9 cellular contexts compared by ENCODE assay signal in the genomic region with DNA sequence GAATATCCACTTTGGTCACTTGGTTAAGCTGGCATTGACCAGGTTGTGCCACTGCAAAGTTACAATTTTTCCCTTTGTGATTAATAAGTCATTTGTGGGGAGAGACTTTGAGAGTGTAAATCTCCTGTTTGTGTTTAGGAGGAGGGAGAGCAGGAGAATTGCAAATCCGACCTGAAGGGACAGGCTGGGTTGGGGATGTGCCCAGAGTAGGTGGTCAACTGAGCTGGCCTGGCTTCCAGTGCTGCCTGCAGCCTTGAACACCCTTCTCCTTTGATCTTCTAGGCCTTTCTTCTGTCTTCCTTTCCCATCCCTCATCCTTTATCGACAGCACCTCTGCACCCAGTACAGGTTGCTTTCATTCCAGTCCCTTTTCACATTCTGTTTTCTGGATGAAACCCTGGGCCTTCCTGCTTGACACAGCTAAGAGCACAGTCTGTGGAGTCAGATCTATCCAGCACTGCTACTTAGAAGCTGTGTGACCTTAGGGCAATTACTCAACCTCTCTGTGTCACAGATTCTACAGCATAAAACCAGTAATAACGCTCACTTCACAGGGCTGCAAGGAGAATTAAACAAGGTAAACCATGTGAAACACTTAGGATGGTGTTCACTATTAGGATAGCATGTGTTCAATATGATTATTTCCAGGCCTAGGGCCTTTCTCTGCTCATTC. TPM values are rescaled to one million over a fixed set of nuclear protein-coding genes. Genes with fewer than 3 reads are reported as not detected.
DNase-seq lines count a peak whose midpoint lies in the region; ATAC-seq and TF ChIP-seq lines count a peak whose summit lies in the region.
"Had no signal": no experiment of that assay in that cellular context is flagged by ENCODE, and none has a peak within 500 bp of the region (broad histone marks: within the 10 kb centered on the region; RNA-seq: fewer than 3 reads in every experiment).

No MANE protein-coding gene starts in this region.

- H3K9me3 ChIP-seq in BLaER1 treated with 17β-estradiol and CSF1 and Interleukin-3, amounts not matched to agents 10 nM and 100 nM (replicated peaks in 1 of 11), result no peaks in the 10 kb centered on the region
- H3K9me3 ChIP-seq in HCT116 (ENCODE audit: control insufficient read depth in 1 of 2, insufficient read depth in 1 of 2, low read depth in 1 of 2, low read length in 2 of 2) (no peaks in the 10 kb centered on the region), muscle layer of duodenum (ENCODE audit: control insufficient read depth in 1 of 2, low read length in 2 of 2) (no peaks in the 10 kb centered on the region)
- H3K9me3 ChIP-seq: adrenal gland had no signal

- peak overlapping the region; percentile 83 for H3K4me3 Mint-ChIP-seq in activated naive CD8-positive, alpha-beta T cell

- TF ChIP-seq RAD21 in HCT116 (IDR thresholded peaks at IDR 0.05; ENCODE audit: low read depth), result no peak

- H3K36me3 Mint-ChIP-seq in activated naive CD8-positive, alpha-beta T cell, result peaks cover 4% of the 10 kb centered on the region

- H3K36me3 ChIP-seq in BLaER1 treated with 17β-estradiol and CSF1 and Interleukin-3, amounts not matched to agents 10 nM and 100 nM, result peaks cover 24 to 28% (median 27%) of the 10 kb centered on the region in 11 experiments
- H3K36me3 ChIP-seq in HCT116 (ENCODE audit: control insufficient read depth in 1 of 2, insufficient read depth in 2 of 2, low read length in 2 of 2) (peaks cover 23 to 24% of the 10 kb centered on the region in 2 experiments; a peak in 3 of 4 replicates), muscle layer of duodenum (ENCODE audit: control insufficient read depth in 1 of 2, insufficient read depth in 2 of 2, low read length in 2 of 2) (peaks cover 14 to 20% of the 10 kb centered on the region in 2 donors)

- RAD21 ChIA-PET in HCT116 (lab: Charles Lee; ENCODE audit: low non-redundant PET in 1 of 2, low total read pairs in 2 of 2, uncharacterized antibody in 2 of 2, unreplicated experiment in 2 of 2), result no interaction called here

- no peak for TF ChIP-seq POLR2A in HCT116 (IDR thresholded peaks at IDR 0.05; ENCODE audit: borderline replicate concordance, extremely low read depth, insufficient read depth, insufficient read length)

- peaks cover 35% of the 10 kb centered on the region for H3K79me2 ChIP-seq in HCT116 (ENCODE audit: insufficient read depth, low read length)

- H3K27me3 ChIP-seq in BLaER1 treated with 17β-estradiol and CSF1 and Interleukin-3, amounts not matched to agents 10 nM and 100 nM, result no peaks in the 10 kb centered on the region
- H3K27me3 ChIP-seq in HCT116 (ENCODE audit: insufficient read depth, low read length), result no peaks in the 10 kb centered on the region
- H3K27me3 ChIP-seq in muscle layer of duodenum (ENCODE audit: low read depth, low read length), result no peaks in the 10 kb centered on the region
- H3K27me3 ChIP-seq: adrenal gland had no signal

- peak overlapping the region; percentile 78 to 94 (median 90); a peak in 21 of 22 replicates for H3K4me2 ChIP-seq in BLaER1 treated with 17β-estradiol and CSF1 and Interleukin-3, amounts not matched to agents 10 nM and 100 nM
- peak overlapping the region; percentile 71 for H3K4me2 ChIP-seq in HCT116 (ENCODE audit: low read length)

- H3K27me3 Mint-ChIP-seq in activated naive CD8-positive, alpha-beta T cell, result peaks cover 8% of the 10 kb centered on the region

- no peaks in the 10 kb centered on the region for H3K9me3 Mint-ChIP-seq in activated naive CD8-positive, alpha-beta T cell (ENCODE audit: low read depth)

- ATAC-seq in HCT116, result no peak
- ATAC-seq in HG03460 (IDR thresholded peaks at IDR 0.05; ENCODE audit: unreplicated experiment), result no peak
- no peak for ATAC-seq in Right ventricle myocardium superior (ENCODE audit: poor library complexity)
- ATAC-seq in GM18519 (IDR thresholded peaks at IDR 0.05; ENCODE audit: low FRiP score, unreplicated experiment), result no peak

- H3K27ac ChIP-seq in BLaER1 treated with 17β-estradiol and CSF1 and Interleukin-3, amounts not matched to agents 10 nM and 100 nM, result no peak overlapping the region
- peak overlapping the region; percentile 18; the same call in 1 of the 2 replicates for H3K27ac ChIP-seq in HCT116 (ENCODE audit: low read depth, low read length)
- H3K27ac ChIP-seq in muscle layer of duodenum (ENCODE audit: low read length), result no peak overlapping the region

- H3K9ac ChIP-seq in BLaER1 treated with 17β-estradiol and CSF1 and Interleukin-3, amounts not matched to agents 10 nM and 100 nM, result peak overlapping the region in 3 of 11 experiments; percentile 88 to 94 (median 91); a peak in 4 of 22 replicates
- H3K9ac ChIP-seq in HCT116 (ENCODE audit: low read length), result no peak overlapping the region

- no peaks in the 10 kb centered on the region for H3K9me2 ChIP-seq in HCT116 (ENCODE audit: insufficient read depth)

- TF ChIP-seq CTCF in HCT116 (IDR thresholded peaks at IDR 0.05 in 2 of 3, conservative IDR thresholded peaks at IDR 0.05 in 1 of 3; ENCODE audit: borderline replicate concordance in 1 of 3, insufficient read depth in 1 of 3, low read depth in 2 of 3, low read length in 2 of 3), result no peak

- no TSS peak for BruUV-seq in HCT116 (replicated peaks; lab: Mats Ljungman, UMichigan)

- peaks cover 38% of the 10 kb centered on the region for H3K4me1 Mint-ChIP-seq in activated naive CD8-positive, alpha-beta T cell (ENCODE audit: low read depth)

- POLR2A ChIA-PET in HCT116 (lab: Charles Lee), result interaction anchor here (0.7 to 0.8 kb wide), 2 partner anchors 23 to 49 kb away, joined by 3 to 5 read pairs; no protein-coding TSS in a partner anchor

- H3K4me1 ChIP-seq in BLaER1 treated with 17β-estradiol and CSF1 and Interleukin-3, amounts not matched to agents 10 nM and 100 nM, result peaks cover 16 to 35% (median 20%) of the 10 kb centered on the region in 10 experiments
- H3K4me1 ChIP-seq in HCT116 (ENCODE audit: control insufficient read depth in 1 of 2, insufficient read depth in 2 of 2, low read length in 2 of 2), result peaks cover 16 to 25% of the 10 kb centered on the region in 2 experiments
- H3K4me1 ChIP-seq in muscle layer of duodenum (ENCODE audit: control insufficient read depth in 1 of 2, insufficient read depth in 2 of 2, low read length in 2 of 2), result peaks cover 7 to 19% of the 10 kb centered on the region in 2 donors

- peak overlapping the region; percentile 81 for H2AFZ ChIP-seq in HCT116 (ENCODE audit: low read depth, low read length, poor library complexity, severe bottlenecking)

- no peak overlapping the region for H3K27ac Mint-ChIP-seq in activated naive CD8-positive, alpha-beta T cell

- CTCF ChIA-PET in HCT116 (lab: Charles Lee), result no interaction called here

- intact Hi-C loops in HCT116 (cut with micrococcal nuclease), result loop anchor here (5.0 kb wide), 1 partner anchor 177 kb away; no protein-coding TSS in a partner anchor
- intact Hi-C loops in Right ventricle myocardium superior (cut with DNase I), result loop anchor here (10.0 kb wide), 1 partner anchor 184 kb away; no protein-coding TSS in a partner anchor

- peak overlapping the region in 8 of 10 experiments; percentile 76 to 90 (median 84); a peak in 12 of 20 replicates for H3K4me3 ChIP-seq in BLaER1 treated with 17β-estradiol and CSF1 and Interleukin-3, amounts not matched to agents 10 nM and 100 nM
- H3K4me3 ChIP-seq in HCT116 (replicated peaks in 1 of 2; ENCODE audit: low read depth in 1 of 2, low read length in 2 of 2) (no peak overlapping the region), muscle layer of duodenum (ENCODE audit: low read depth in 1 of 2, low read length in 2 of 2) (peak overlapping the region; percentile 58 to 63)

- peaks cover 19 to 37% (median 35%) of the 10 kb centered on the region in 11 experiments; a peak in 20 of 22 replicates for H4K20me1 ChIP-seq in BLaER1 treated with 17β-estradiol and CSF1 and Interleukin-3, amounts not matched to agents 10 nM and 100 nM
- H4K20me1 ChIP-seq in HCT116 (ENCODE audit: insufficient read depth), result peaks cover 4% of the 10 kb centered on the region; the same call in 1 of the 2 replicates

- DNase-seq in HCT116 (ENCODE audit: low read depth, low spot score), result no peak
- DNase-seq in middle frontal gyrus (ENCODE audit: extremely low spot score, low spot score), result no peak
- no peak for DNase-seq in Right ventricle myocardium superior

TF ChIP-seq in HCT116, 20 proteins besides CTCF, POLR2A, EP300 and RAD21:
- TF ChIP-seq, protein P1, sequence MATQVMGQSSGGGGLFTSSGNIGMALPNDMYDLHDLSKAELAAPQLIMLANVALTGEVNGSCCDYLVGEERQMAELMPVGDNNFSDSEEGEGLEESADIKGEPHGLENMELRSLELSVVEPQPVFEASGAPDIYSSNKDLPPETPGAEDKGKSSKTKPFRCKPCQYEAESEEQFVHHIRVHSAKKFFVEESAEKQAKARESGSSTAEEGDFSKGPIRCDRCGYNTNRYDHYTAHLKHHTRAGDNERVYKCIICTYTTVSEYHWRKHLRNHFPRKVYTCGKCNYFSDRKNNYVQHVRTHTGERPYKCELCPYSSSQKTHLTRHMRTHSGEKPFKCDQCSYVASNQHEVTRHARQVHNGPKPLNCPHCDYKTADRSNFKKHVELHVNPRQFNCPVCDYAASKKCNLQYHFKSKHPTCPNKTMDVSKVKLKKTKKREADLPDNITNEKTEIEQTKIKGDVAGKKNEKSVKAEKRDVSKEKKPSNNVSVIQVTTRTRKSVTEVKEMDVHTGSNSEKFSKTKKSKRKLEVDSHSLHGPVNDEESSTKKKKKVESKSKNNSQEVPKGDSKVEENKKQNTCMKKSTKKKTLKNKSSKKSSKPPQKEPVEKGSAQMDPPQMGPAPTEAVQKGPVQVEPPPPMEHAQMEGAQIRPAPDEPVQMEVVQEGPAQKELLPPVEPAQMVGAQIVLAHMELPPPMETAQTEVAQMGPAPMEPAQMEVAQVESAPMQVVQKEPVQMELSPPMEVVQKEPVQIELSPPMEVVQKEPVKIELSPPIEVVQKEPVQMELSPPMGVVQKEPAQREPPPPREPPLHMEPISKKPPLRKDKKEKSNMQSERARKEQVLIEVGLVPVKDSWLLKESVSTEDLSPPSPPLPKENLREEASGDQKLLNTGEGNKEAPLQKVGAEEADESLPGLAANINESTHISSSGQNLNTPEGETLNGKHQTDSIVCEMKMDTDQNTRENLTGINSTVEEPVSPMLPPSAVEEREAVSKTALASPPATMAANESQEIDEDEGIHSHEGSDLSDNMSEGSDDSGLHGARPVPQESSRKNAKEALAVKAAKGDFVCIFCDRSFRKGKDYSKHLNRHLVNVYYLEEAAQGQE (IDR thresholded peaks at IDR 0.05; ENCODE audit: low read depth), result no peak
- TF ChIP-seq, protein P2, sequence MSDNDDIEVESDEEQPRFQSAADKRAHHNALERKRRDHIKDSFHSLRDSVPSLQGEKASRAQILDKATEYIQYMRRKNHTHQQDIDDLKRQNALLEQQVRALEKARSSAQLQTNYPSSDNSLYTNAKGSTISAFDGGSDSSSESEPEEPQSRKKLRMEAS (IDR thresholded peaks at IDR 0.05), result no peak
- TF ChIP-seq TCF7L2 (IDR thresholded peaks at IDR 0.05; ENCODE audit: borderline replicate concordance, extremely low read depth, insufficient read depth, insufficient read length), result peak; percentile 56
TF ChIP-seq in HCT116: peak in this region for 1.

RNA-seq across cellular contexts. Expression of a gene that starts 1.0 kb away (rescaled TPM):
- total RNA-seq in HCT116 (2021; ENCODE audit: unreplicated experiment) (97.7 TPM), Right ventricle myocardium superior (32.4 TPM)
- polyA plus RNA-seq in HCT116 (2012), result 71.0 and 75.5 TPM in 2 replicates

Comparison
In these comparisons a context has a peak if more than half of its experiments do, and no peak if none do; other contexts are left out.
1. H3K4me3 ChIP-seq: peak in BLaER1 treated with 17β-estradiol and CSF1 and Interleukin-3, amounts not matched to agents 10 nM and 100 nM (8 of 10) and muscle layer of duodenum (2 of 2); none in HCT116 (0 of 2).